Comparison of ENCODE assay signal across 10 cellular contexts in genomic region chr16:73049051-73049910, GRCh38. TPM values are rescaled to one million over a fixed set of nuclear protein-coding genes. Genes with fewer than 3 reads are reported as not detected.
DNase-seq lines count a peak whose midpoint lies in the region; ATAC-seq, FAIRE-seq and TF ChIP-seq lines count a peak whose summit lies in the region.
"Had no signal": no experiment of that assay in that cellular context is flagged by ENCODE, and none has a peak within 500 bp of the region (broad histone marks: within the 10 kb centered on the region; RNA-seq: fewer than 3 reads in every experiment).

No MANE protein-coding gene starts in this region.

- TF ChIP-seq EP300 in HepG2 (IDR thresholded peaks at IDR 0.05; ENCODE audit: low read depth in 2 of 2, low read length in 2 of 2) = no peak
- no peak for TF ChIP-seq EP300 in HepG2 (CRISPR knock-in tag; IDR thresholded peaks at IDR 0.05; ENCODE audit: borderline replicate concordance)

- CTCF ChIA-PET in HepG2 (lab: Yijun Ruan, JAX; ENCODE audit: low intra/inter-chr PET ratio, low total read pairs) = no interaction called here

- H3K4me1 ChIP-seq in ascending aorta (peaks cover 15 to 68% of the 10 kb centered on the region in 2 donors), HepG2 (ENCODE audit: insufficient read depth, low read length) (peaks cover 87% of the 10 kb centered on the region), stomach smooth muscle (ENCODE audit: control insufficient read depth, insufficient read depth, low read length) (peaks cover 79% of the 10 kb centered on the region)

- peaks cover 2% of the 10 kb centered on the region; the same call in 1 of the 2 replicates for H4K20me1 ChIP-seq in HepG2 (ENCODE audit: insufficient read depth, low read length)

- intact Hi-C loops in ascending aorta (cut with DNase I) (loop anchor here (2.0 to 10.0 kb wide), 3 partner anchors 110 to 544 kb away; no protein-coding TSS in a partner anchor), HepG2 (cut with micrococcal nuclease; ENCODE audit: unreplicated experiment) (loop anchor here (2.0 to 10.0 kb wide), 4 partner anchors 28 to 214 kb away; no protein-coding TSS in a partner anchor)

- in situ Hi-C loops in HepG2 (cut with HindIII; ENCODE audit: extremely low pct_ligation_motif_present, low pct_unique_long_range_greater_than_20kb) = loop anchor here (5.0 kb wide), 1 partner anchor 102 kb away; no protein-coding TSS in a partner anchor

- BruUV-seq in HepG2 (replicated peaks; lab: Mats Ljungman, UMichigan) = TSS peak; percentile 88

- H3K79me2 ChIP-seq in HepG2 (ENCODE audit: insufficient read depth, low read length) = peaks cover 94% of the 10 kb centered on the region

- no peak for TF ChIP-seq POLR2A in HepG2 (IDR thresholded peaks at IDR 0.05; ENCODE audit: insufficient read depth in 1 of 2, low read depth in 2 of 2, low read length in 2 of 2)

- peak overlapping the region; percentile 10 for H2AFZ ChIP-seq in HepG2 (ENCODE audit: low read length)

- H3K9me3 ChIP-seq in ascending aorta = no peaks in the 10 kb centered on the region
- H3K9me3 ChIP-seq in HepG2 (ENCODE audit: low read length) = no peaks in the 10 kb centered on the region
- no peaks in the 10 kb centered on the region for H3K9me3 ChIP-seq in stomach smooth muscle (ENCODE audit: control insufficient read depth in 2 of 2, low read length in 2 of 2)

- 10% methylated on average over 13 of the region's 13 CpGs for WGBS in HepG2 (ENCODE audit: low lambda C conversion rate)

- H3K27me3 ChIP-seq in ascending aorta (no peaks in the 10 kb centered on the region), HepG2 (ENCODE audit: control insufficient read depth in 1 of 2, insufficient read depth in 2 of 2, low read length in 2 of 2) (no peaks in the 10 kb centered on the region; a peak in 2 of 5 replicates), stomach smooth muscle (ENCODE audit: control insufficient read depth in 1 of 2, insufficient read depth in 2 of 2, low read length in 2 of 2) (no peaks in the 10 kb centered on the region)

- no peak for TF ChIP-seq CTCF in ascending aorta (IDR thresholded peaks at IDR 0.05)
- no peak for TF ChIP-seq CTCF in HepG2 (CRISPR knock-in tag; IDR thresholded peaks at IDR 0.05)

- peak overlapping the region; percentile 98 to 99 for H3K27ac ChIP-seq in ascending aorta
- H3K27ac ChIP-seq in HepG2 (ENCODE audit: extremely low read length, insufficient read depth, low read length) = peak overlapping the region; percentile 89
- H3K27ac ChIP-seq in stomach smooth muscle (ENCODE audit: low read length) = peak overlapping the region; percentile 99

- peak overlapping the region; percentile 88 to 89 for H3K4me3 ChIP-seq in ascending aorta
- H3K4me3 ChIP-seq in HepG2 (replicated peaks in 1 of 3; ENCODE audit: insufficient read depth in 1 of 3, low read depth in 2 of 3, low read length in 3 of 3) = peak overlapping the region; percentile 69 to 93 (median 89)
- peak overlapping the region; percentile 54 to 87 for H3K4me3 ChIP-seq in stomach smooth muscle (ENCODE audit: low read length in 2 of 2)

- TF ChIP-seq RAD21 in HepG2 (CRISPR knock-in tag; IDR thresholded peaks at IDR 0.05) = no peak

- H3K36me3 ChIP-seq in ascending aorta (no peaks in the 10 kb centered on the region), HepG2 (replicated peaks in 1 of 2; ENCODE audit: control insufficient read depth in 1 of 2, insufficient read depth in 2 of 2, low read length in 2 of 2) (no peaks in the 10 kb centered on the region), stomach smooth muscle (ENCODE audit: control insufficient read depth in 2 of 2, insufficient read depth in 2 of 2, low read length in 2 of 2) (no peaks in the 10 kb centered on the region)

- FAIRE-seq in HepG2 (lab: Jason Lieb, UNC) = peak; percentile 32

- DNase-seq in NCI-H2227 treated with DMSO at 0.1 percent for 48 hours (lab: John Stamatoyannopoulos, UW) (peak; percentile 24), NCI-H2227 (lab: John Stamatoyannopoulos, UW; ENCODE audit: unreplicated experiment) (no peak), ascending aorta (ENCODE audit: low spot score in 2 of 2) (no peak), HepG2 (ENCODE audit: low spot score) (no peak), ecto neural progenitor cell (ENCODE audit: low spot score) (no peak), cortex of kidney (lab: John Stamatoyannopoulos, UW) (no peak)
- DNase-seq: NCI-H226; stimulated activated CD4-positive, alpha-beta T cell treated with anti-CD3 and anti-CD28 coated beads, Interleukin-1b, Interleukin-23, amount 100 ng/mL, for 48 hours had no signal

- peak overlapping the region; percentile 98 for H3K4me2 ChIP-seq in HepG2 (ENCODE audit: low read depth, low read length)

- ATAC-seq in HepG2 (no peak), GM21786 (IDR thresholded peaks at IDR 0.05; ENCODE audit: unreplicated experiment) (no peak)

- H3K9ac ChIP-seq in HepG2 (ENCODE audit: insufficient read depth, low read depth, low read length) (peak overlapping the region; percentile 92), stomach smooth muscle (ENCODE audit: low read length in 2 of 2) (peak overlapping the region; percentile 86 to 88)

- POLR2A ChIA-PET in HepG2 (lab: Yijun Ruan, JAX) = interaction anchor here (0.8 to 5.4 kb wide), 8 partner anchors 11 to 172 kb away, joined by 3 to 49 read pairs (median 5); no protein-coding TSS in a partner anchor

TF ChIP-seq in HepG2, 621 proteins besides CTCF, POLR2A, EP300 and RAD21 (continues in another document):
- no peak for TF ChIP-seq ZNF674 (CRISPR knock-in tag; IDR thresholded peaks at IDR 0.05; ENCODE audit: low read depth)
- TF ChIP-seq ZNF546 (CRISPR knock-in tag; conservative IDR thresholded peaks at IDR 0.05) = no peak
- no peak for TF ChIP-seq MYNN (CRISPR knock-in tag; IDR thresholded peaks at IDR 0.05; ENCODE audit: low read depth)
- no peak for TF ChIP-seq FOXO4 (CRISPR knock-in tag; conservative IDR thresholded peaks at IDR 0.05)
- TF ChIP-seq KLF13 (CRISPR knock-in tag; IDR thresholded peaks at IDR 0.05) = no peak
- no peak for TF ChIP-seq ZNF24 (IDR thresholded peaks at IDR 0.05)
- no peak for TF ChIP-seq ZNF556 (CRISPR knock-in tag; IDR thresholded peaks at IDR 0.05; ENCODE audit: borderline replicate concordance)
- no peak for TF ChIP-seq IKZF4 (CRISPR knock-in tag; IDR thresholded peaks at IDR 0.05; ENCODE audit: borderline replicate concordance, low read depth, not compliant biosample characterization)
- TF ChIP-seq IKZF5 (CRISPR knock-in tag; IDR thresholded peaks at IDR 0.05) = no peak

RNA-seq across cellular contexts. Expression of gene ZFHX3, which starts 1.4 kb away (rescaled TPM):
- total RNA-seq in ascending aorta = 34.8 TPM
- 6.0 and 12.3 TPM in 2 replicates for total RNA-seq in HepG2 (2016; rRNA removed; fragmentation: Illumina TruSeq; extraction: Trizol)
- 1.8 and 1.9 TPM in 2 replicates for total RNA-seq in HepG2 (2016; cell fraction: cytosol; rRNA removed; fragmentation: Illumina TruSeq; extraction: Trizol; ENCODE audit: low read depth)
- 5.6 and 10.6 TPM in 2 replicates for total RNA-seq in HepG2 (2016; cell fraction: insoluble cytoplasmic fraction; rRNA removed; fragmentation: Illumina TruSeq; extraction: Trizol)
- 5.0 and 5.6 TPM in 2 replicates for total RNA-seq in HepG2 (2016; cell fraction: membrane; rRNA removed; fragmentation: Illumina TruSeq; extraction: Trizol)
- 15.3 and 19.7 TPM in 2 replicates for total RNA-seq in HepG2 (2016; cell fraction: nucleus; rRNA removed; fragmentation: Illumina TruSeq; extraction: Trizol)
- 5.0 and 5.3 TPM in 2 replicates for polyA plus RNA-seq in HepG2 (2011; rRNA removed)
- polyA plus RNA-seq in HepG2 (2011; cell fraction: cytosol; rRNA removed) = 3.5 and 4.2 TPM in 2 replicates
- 10.2 and 11.2 TPM in 2 replicates for polyA plus RNA-seq in HepG2 (2011; cell fraction: nucleus; rRNA removed)
- 12.6 and 14.4 TPM in 2 replicates for polyA plus RNA-seq in HepG2 (2012)
- 0.31 and 0.36 TPM in 2 replicates for polyA plus RNA-seq in HepG2 (2016; cell fraction: cytosol; fragmentation: Illumina TruSeq; extraction: Trizol; ENCODE audit: low read depth)
- 8.6 and 11.4 TPM in 2 replicates for polyA plus RNA-seq in HepG2 (2016; cell fraction: insoluble cytoplasmic fraction; fragmentation: Illumina TruSeq; extraction: Trizol; ENCODE audit: low read depth)
- polyA plus RNA-seq in HepG2 (2016; cell fraction: membrane; fragmentation: Illumina TruSeq; extraction: Trizol; ENCODE audit: low read depth) = 1.0 and 1.4 TPM in 2 replicates
- polyA plus RNA-seq in HepG2 (2016; cell fraction: nucleus; fragmentation: Illumina TruSeq; extraction: Trizol; ENCODE audit: insufficient read depth, low read depth) = 16.2 and 17.6 TPM in 2 replicates
- polyA minus RNA-seq in HepG2 (2011; rRNA and poly(A)+ RNA removed; ENCODE audit: low replicate concordance) = 12.7 and 18.2 TPM in 2 replicates
- polyA minus RNA-seq in HepG2 (2011; cell fraction: cytosol; rRNA and poly(A)+ RNA removed) = 16.9 and 20.7 TPM in 2 replicates
- 23.9 and 27.2 TPM in 2 replicates for polyA minus RNA-seq in HepG2 (2011; cell fraction: nucleus; rRNA and poly(A)+ RNA removed)
